Comparison of ENCODE assay signal across 18 cellular contexts in the genomic region with DNA sequence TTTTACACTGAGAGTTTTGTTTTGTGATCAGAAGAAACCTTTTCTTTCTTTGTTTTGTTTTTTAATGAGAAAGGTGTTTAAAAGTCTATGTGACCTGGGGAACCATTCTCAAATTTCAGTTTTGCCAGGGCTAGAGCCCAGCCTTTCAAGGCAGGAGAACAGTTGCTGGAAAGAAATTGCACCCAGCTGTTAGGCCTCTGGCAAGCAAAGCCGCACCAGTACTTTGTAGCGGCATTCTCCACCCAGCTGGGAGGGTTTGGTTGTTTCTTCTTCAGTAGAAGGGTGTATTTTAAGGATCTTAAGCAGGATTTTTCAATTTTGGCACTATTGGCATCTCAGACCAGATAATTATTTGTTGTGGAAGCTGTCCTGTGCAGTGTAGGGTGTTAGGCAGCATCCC. TPM values are rescaled to one million over a fixed set of nuclear protein-coding genes. Genes with fewer than 3 reads are reported as not detected.
DNase-seq lines count a peak whose midpoint lies in the region; ATAC-seq, FAIRE-seq and TF ChIP-seq lines count a peak whose summit lies in the region.
"Had no signal": no experiment of that assay in that cellular context is flagged by ENCODE, and none has a peak within 500 bp of the region (broad histone marks: within the 10 kb centered on the region; RNA-seq: fewer than 3 reads in every experiment).

No MANE protein-coding gene starts in this region.

- H2AFZ ChIP-seq in astrocyte (ENCODE audit: low read depth, low read length), result no peak overlapping the region

- ATAC-seq in mucosa of descending colon, result no peak
- ATAC-seq: activated CD4-positive, CD25-positive, alpha-beta regulatory T cell treated with anti-CD3 and anti-CD28 coated beads, Interleukin-2, amount 50 U/mL, for 24 hours had no signal

- H4K20me1 ChIP-seq in astrocyte (ENCODE audit: insufficient read depth, low read length), result no peaks in the 10 kb centered on the region

- no peaks in the 10 kb centered on the region for H3K79me2 ChIP-seq in astrocyte (ENCODE audit: insufficient read depth, low read length)

- intact Hi-C loops in mucosa of descending colon (cut with DNase I, micrococcal nuclease), result no loop called here

- H3K27me3 ChIP-seq in astrocyte (ENCODE audit: insufficient read depth, low read length), result no peaks in the 10 kb centered on the region

- H3K4me3 ChIP-seq in HEK293 (ENCODE audit: low read depth, low read length), result no peak overlapping the region
- no peak overlapping the region for H3K4me3 ChIP-seq in astrocyte (ENCODE audit: insufficient read depth, low read depth, low read length)
- no peak overlapping the region for H3K4me3 ChIP-seq in mucosa of descending colon

- CTCF ChIA-PET in HEK293 (lab: Yijun Ruan, JAX), result interaction anchor here (1.2 kb wide), 1 partner anchor 10 kb away, joined by 3 read pairs; no protein-coding TSS in a partner anchor

- H3K4me2 ChIP-seq in astrocyte (ENCODE audit: low read length), result no peak overlapping the region

- H3K36me3 ChIP-seq in HEK293 (ENCODE audit: control insufficient read depth in 2 of 2, insufficient read depth in 1 of 2, low read length in 2 of 2), result peaks cover 0 to 17% of the 10 kb centered on the region in 2 experiments
- H3K36me3 ChIP-seq in astrocyte (ENCODE audit: insufficient read depth, low read length), result peaks cover 15% of the 10 kb centered on the region
- no peaks in the 10 kb centered on the region for H3K36me3 ChIP-seq in mucosa of descending colon (ENCODE audit: low read depth)

- H3K4me1 Mint-ChIP-seq in T-helper 1 cell treated with Interleukin-12 subunit alpha and Interleukin-12 subunit beta and Interleukin-4 antibody, amounts not matched to agents 30 μg/mL and 1 μg/mL, for 36 hours (ENCODE audit: low read depth), result peaks cover 60% of the 10 kb centered on the region
- peaks cover 8% of the 10 kb centered on the region for H3K4me1 Mint-ChIP-seq in astrocyte (ENCODE audit: low read depth, unreplicated experiment)
- peaks cover 45% of the 10 kb centered on the region for H3K4me1 Mint-ChIP-seq in nephron

- H3K4me1 ChIP-seq in HEK293 (ENCODE audit: control insufficient read depth, insufficient read depth, low read length) (no peaks in the 10 kb centered on the region), astrocyte (ENCODE audit: insufficient read depth, low read length) (no peaks in the 10 kb centered on the region), mucosa of descending colon (ENCODE audit: low read depth) (peaks cover 33% of the 10 kb centered on the region)

- H3K9me3 ChIP-seq in HEK293 (ENCODE audit: control insufficient read depth, insufficient read depth, low read depth, low read length), result no peaks in the 10 kb centered on the region
- H3K9me3 ChIP-seq in astrocyte (ENCODE audit: insufficient read depth, low read depth, low read length), result no peaks in the 10 kb centered on the region
- no peaks in the 10 kb centered on the region for H3K9me3 ChIP-seq in mucosa of descending colon

- DNase-seq in T-helper 1 cell (no peak), astrocyte (ENCODE audit: low read depth) (no peak), mucosa of descending colon (no peak), NCI-H1105 treated with DMSO at 0.1 percent for 48 hours (lab: John Stamatoyannopoulos, UW) (no peak), SIG-M5 treated with dmso at 0.1 percent for 504 hours (lab: John Stamatoyannopoulos, UW; ENCODE audit: unreplicated experiment) (no peak)
- DNase-seq: aorta, cortex of kidney, erythroblast, NCI-H1694, NCI-H526 had no signal

- peaks cover 42% of the 10 kb centered on the region for H3K36me3 Mint-ChIP-seq in T-helper 1 cell treated with Interleukin-12 subunit alpha and Interleukin-12 subunit beta and Interleukin-4 antibody, amounts not matched to agents 30 μg/mL and 1 μg/mL, for 36 hours (ENCODE audit: low read depth)
- H3K36me3 Mint-ChIP-seq in astrocyte (ENCODE audit: low read depth, unreplicated experiment) (peaks cover 23% of the 10 kb centered on the region), nephron (ENCODE audit: low read depth) (peaks cover 27% of the 10 kb centered on the region)

- peak overlapping the region; percentile 18 for H3K27ac Mint-ChIP-seq in T-helper 1 cell treated with Interleukin-12 subunit alpha and Interleukin-12 subunit beta and Interleukin-4 antibody, amounts not matched to agents 30 μg/mL and 1 μg/mL, for 36 hours
- H3K27ac Mint-ChIP-seq in astrocyte (ENCODE audit: unreplicated experiment) (no peak overlapping the region), nephron (peak overlapping the region; percentile 5 to 60 (median 31))

- no peaks in the 10 kb centered on the region for H3K9me3 Mint-ChIP-seq in T-helper 1 cell treated with Interleukin-12 subunit alpha and Interleukin-12 subunit beta and Interleukin-4 antibody, amounts not matched to agents 30 μg/mL and 1 μg/mL, for 36 hours
- H3K9me3 Mint-ChIP-seq in astrocyte (ENCODE audit: unreplicated experiment), result no peaks in the 10 kb centered on the region
- H3K9me3 Mint-ChIP-seq in nephron, result no peaks in the 10 kb centered on the region
- H3K9me3 Mint-ChIP-seq: activated T-helper 1 cell treated with anti-CD3 and anti-CD28 coated beads, Interleukin-12 subunit alpha, Interleukin-12 subunit beta, Interleukin-2, Interleukin-4 antibody, amounts not matched to agents 30 ng/mL and 10 ng/mL and 1 ng/mL, durations not matched to agents 14 hours and 24 hours and 36 hours had no signal

- no peak overlapping the region for H3K9ac ChIP-seq in astrocyte (ENCODE audit: low read length)

- POLR2A ChIA-PET in HEK293 (lab: Yijun Ruan, JAX), result interaction anchor here (0.7 kb wide), 1 partner anchor 145 kb away, joined by 4 read pairs; no protein-coding TSS in a partner anchor

- no peak overlapping the region for H3K27ac ChIP-seq in HEK293 (ENCODE audit: extremely low read depth, low read depth, low read length)
- H3K27ac ChIP-seq in astrocyte (ENCODE audit: low read depth, low read length), result no peak overlapping the region

- H3K4me3 Mint-ChIP-seq in T-helper 1 cell treated with Interleukin-12 subunit alpha and Interleukin-12 subunit beta and Interleukin-4 antibody, amounts not matched to agents 30 μg/mL and 1 μg/mL, for 36 hours, result no peak overlapping the region
- H3K4me3 Mint-ChIP-seq in astrocyte (ENCODE audit: unreplicated experiment), result peak overlapping the region; percentile 46
- no peak overlapping the region for H3K4me3 Mint-ChIP-seq in nephron
- H3K4me3 Mint-ChIP-seq: activated T-helper 1 cell treated with anti-CD3 and anti-CD28 coated beads, Interleukin-12 subunit alpha, Interleukin-12 subunit beta, Interleukin-2, Interleukin-4 antibody, amounts not matched to agents 30 ng/mL and 10 ng/mL and 1 ng/mL, durations not matched to agents 14 hours and 24 hours and 36 hours had no signal

- H3K27me3 Mint-ChIP-seq in T-helper 1 cell treated with Interleukin-12 subunit alpha and Interleukin-12 subunit beta and Interleukin-4 antibody, amounts not matched to agents 30 μg/mL and 1 μg/mL, for 36 hours (ENCODE audit: low read depth), result no peaks in the 10 kb centered on the region
- H3K27me3 Mint-ChIP-seq in astrocyte (ENCODE audit: low read depth, unreplicated experiment) (no peaks in the 10 kb centered on the region), nephron (ENCODE audit: low read depth) (no peaks in the 10 kb centered on the region)

- TF ChIP-seq CTCF in HEK293 (tag by site-specific recombination; IDR thresholded peaks at IDR 0.05) (no peak), astrocyte (IDR thresholded peaks at IDR 0.05; ENCODE audit: insufficient read depth, low read depth, low read length) (no peak), nephron (IDR thresholded peaks at IDR 0.05; ENCODE audit: unreplicated experiment in 3 of 3) (no peak), mucosa of descending colon (IDR thresholded peaks at IDR 0.05) (no peak)

- no peak for FAIRE-seq in astrocyte (lab: Jason Lieb, UNC)
- FAIRE-seq: D721Med, GM18507, RCC 7860 had no signal

TF ChIP-seq in HEK293, 187 proteins besides CTCF, POLR2A, EP300 and RAD21:
- TF ChIP-seq PRDM6 (tag by site-specific recombination; IDR thresholded peaks at IDR 0.05), result peak; percentile 46; the same call in 1 of the 2 replicates
- TF ChIP-seq ZBTB17 (tag by site-specific recombination; IDR thresholded peaks at IDR 0.05), result peak; percentile 3; the same call in 1 of the 2 replicates
- TF ChIP-seq SP3 (tag by site-specific recombination; IDR thresholded peaks at IDR 0.05), result no peak
- no peak for TF ChIP-seq ZNF792 (tag by site-specific recombination; IDR thresholded peaks at IDR 0.05)
- TF ChIP-seq ZNF221 (tag by site-specific recombination; IDR thresholded peaks at IDR 0.05; ENCODE audit: borderline replicate concordance), result no peak
- TF ChIP-seq ZSCAN16 (tag by site-specific recombination; IDR thresholded peaks at IDR 0.05), result no peak
- TF ChIP-seq ZNF585B (tag by site-specific recombination; IDR thresholded peaks at IDR 0.05), result no peak
- peak; percentile 88 for TF ChIP-seq ZNF449 (tag by site-specific recombination; IDR thresholded peaks at IDR 0.05)
- TF ChIP-seq ZNF423 (tag by site-specific recombination; IDR thresholded peaks at IDR 0.05), result no peak

RNA-seq across cellular contexts. Expression of gene MAPK13, which starts 16.6 kb away (rescaled TPM):
- total RNA-seq in astrocyte, result 4.5 and 5.8 TPM in 2 replicates
- total RNA-seq in mucosa of descending colon, result 100 to 1,000 TPM in 2 of 3 donors, 10 to 100 TPM in 1; 82.7 to 173 (median 157) TPM

Comparison
In these comparisons a context has a peak if more than half of its experiments do, and no peak if none do; other contexts are left out.
1. RNA of gene MAPK13, which starts 16.6 kb away (total RNA-seq): 82.7 to 173 TPM in mucosa of descending colon; 4.5 to 5.8 TPM in astrocyte; every median in the first group is over 10 times any median in the second.